Comparison of ENCODE assay signal across 17 cellular contexts in the genomic region with DNA sequence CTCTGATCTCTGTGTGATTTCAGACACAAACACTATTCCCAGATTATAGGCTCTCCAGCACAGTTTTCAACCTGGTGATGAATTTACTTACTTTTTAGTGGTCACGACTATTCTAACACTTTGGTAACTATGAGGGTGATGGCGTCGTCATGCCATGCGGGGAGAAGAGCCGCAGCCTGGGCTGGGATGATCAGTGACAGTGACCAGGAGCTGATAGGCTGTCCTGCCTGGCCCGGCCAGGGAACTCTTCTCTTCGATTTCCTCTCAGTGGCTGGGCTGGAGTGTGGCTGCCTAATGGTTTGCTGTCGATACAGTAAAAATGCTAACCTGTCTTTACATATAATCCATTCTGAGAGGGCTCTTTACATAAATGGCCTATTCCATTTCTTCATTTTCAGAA.
"Had no signal": no experiment of that assay in that cellular context is flagged by ENCODE, and none has a peak within 500 bp of the region (broad histone marks: within the 10 kb centered on the region; RNA-seq: fewer than 3 reads in every experiment).

No MANE protein-coding gene starts in this region.

- H3K27ac ChIP-seq: colonic mucosa, heart right ventricle, sigmoid colon, suprapubic skin, tibial nerve had no signal

- DNase-seq: colonic mucosa; dermis blood vessel endothelial cell; effector CD4-positive, alpha-beta T cell; foreskin melanocyte; heart right ventricle; hypothalamus; kidney glomerular epithelial cell; mucosa of descending colon; naive thymus-derived CD8-positive, alpha-beta T cell; posterior cingulate gyrus; sigmoid colon; stimulated activated CD4-positive, alpha-beta T cell treated with anti-CD3 and anti-CD28 coated beads, Interleukin-12 subunit alpha, Interleukin-12 subunit beta, amount 100 ng/mL, for 4 hours; stimulated activated CD4-positive, alpha-beta T cell treated with anti-CD3 and anti-CD28 coated beads, Interleukin-2, amount 100 ng/mL, for 48 hours; stimulated activated naive CD8-positive, alpha-beta T cell treated with anti-CD3 and anti-CD28 coated beads, Interleukin-15, Interleukin-2, amounts not matched to agents 100 U/mL and 50 U/mL, for 24 hours had no signal

- H3K4me1 ChIP-seq: colonic mucosa had no signal

- H3K4me3 ChIP-seq: colonic mucosa, heart right ventricle, mucosa of descending colon, sigmoid colon, skin epidermis, suprapubic skin, tibial nerve had no signal

- H3K36me3 ChIP-seq: colonic mucosa, heart right ventricle, sigmoid colon, suprapubic skin, tibial nerve had no signal

- H3K9me3 ChIP-seq: colonic mucosa, heart right ventricle, mucosa of descending colon, sigmoid colon, suprapubic skin, tibial nerve had no signal

- ATAC-seq: heart right ventricle; mucosa of descending colon; naive thymus-derived CD8-positive, alpha-beta T cell; stimulated activated naive CD8-positive, alpha-beta T cell treated with anti-CD3 and anti-CD28 coated beads, Interleukin-15, Interleukin-2, amounts not matched to agents 100 U/mL and 50 U/mL, for 24 hours had no signal

- H3K27me3 ChIP-seq: colonic mucosa had no signal
